In the genomic region with DNA sequence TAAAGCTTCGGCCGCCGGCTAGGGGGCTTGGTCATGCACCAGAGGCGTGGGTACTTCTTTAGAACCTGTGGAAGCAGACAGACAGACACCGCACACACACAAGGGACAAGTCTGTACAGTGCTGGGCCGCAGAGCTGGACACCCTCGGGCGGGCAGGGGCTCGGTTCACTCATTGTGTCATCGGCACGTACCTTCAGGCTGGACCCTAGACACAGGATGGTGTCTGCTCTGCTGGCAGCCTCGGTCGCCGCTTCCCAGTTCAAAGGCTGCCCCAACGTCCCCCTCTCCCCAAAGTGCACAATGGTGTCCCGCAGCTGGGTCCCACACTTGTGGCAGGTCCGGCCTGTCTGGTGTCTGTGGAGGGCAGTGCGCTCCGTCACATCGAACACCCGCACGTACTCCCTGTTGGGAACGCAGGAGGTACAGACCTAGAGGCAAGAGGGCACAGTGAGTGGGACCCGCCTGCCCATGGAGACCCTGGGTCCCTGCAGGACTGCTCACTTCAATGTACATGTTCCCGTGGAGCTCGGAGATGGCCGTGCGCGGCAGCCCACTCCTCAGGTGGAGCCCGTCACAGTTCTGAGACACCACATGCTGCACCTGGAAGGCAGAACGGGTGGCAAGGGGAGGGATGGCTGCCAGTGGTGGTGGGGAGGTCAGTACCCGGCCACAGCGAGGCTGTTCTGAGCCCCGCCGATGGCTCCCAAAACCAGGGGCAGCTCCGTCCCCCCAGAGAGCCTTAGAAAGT, we compare ENCODE assay signal across 2 cellular contexts.
TF ChIP-seq lines count a peak whose summit lies in the region.

No MANE protein-coding gene starts in this region.

TF ChIP-seq in HCT116, 20 proteins besides CTCF, POLR2A, EP300 and RAD21:
- TF ChIP-seq, protein P1, sequence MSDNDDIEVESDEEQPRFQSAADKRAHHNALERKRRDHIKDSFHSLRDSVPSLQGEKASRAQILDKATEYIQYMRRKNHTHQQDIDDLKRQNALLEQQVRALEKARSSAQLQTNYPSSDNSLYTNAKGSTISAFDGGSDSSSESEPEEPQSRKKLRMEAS (IDR thresholded peaks at IDR 0.05): no peak
- TF ChIP-seq, protein P2, sequence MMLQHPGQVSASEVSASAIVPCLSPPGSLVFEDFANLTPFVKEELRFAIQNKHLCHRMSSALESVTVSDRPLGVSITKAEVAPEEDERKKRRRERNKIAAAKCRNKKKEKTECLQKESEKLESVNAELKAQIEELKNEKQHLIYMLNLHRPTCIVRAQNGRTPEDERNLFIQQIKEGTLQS (IDR thresholded peaks at IDR 0.05): no peak
- TF ChIP-seq SP1 (IDR thresholded peaks at IDR 0.05; ENCODE audit: low read depth): no peak
- no peak for TF ChIP-seq EZH2phosphoT487 (IDR thresholded peaks at IDR 0.05; ENCODE audit: borderline replicate concordance)
- TF ChIP-seq, protein P3, sequence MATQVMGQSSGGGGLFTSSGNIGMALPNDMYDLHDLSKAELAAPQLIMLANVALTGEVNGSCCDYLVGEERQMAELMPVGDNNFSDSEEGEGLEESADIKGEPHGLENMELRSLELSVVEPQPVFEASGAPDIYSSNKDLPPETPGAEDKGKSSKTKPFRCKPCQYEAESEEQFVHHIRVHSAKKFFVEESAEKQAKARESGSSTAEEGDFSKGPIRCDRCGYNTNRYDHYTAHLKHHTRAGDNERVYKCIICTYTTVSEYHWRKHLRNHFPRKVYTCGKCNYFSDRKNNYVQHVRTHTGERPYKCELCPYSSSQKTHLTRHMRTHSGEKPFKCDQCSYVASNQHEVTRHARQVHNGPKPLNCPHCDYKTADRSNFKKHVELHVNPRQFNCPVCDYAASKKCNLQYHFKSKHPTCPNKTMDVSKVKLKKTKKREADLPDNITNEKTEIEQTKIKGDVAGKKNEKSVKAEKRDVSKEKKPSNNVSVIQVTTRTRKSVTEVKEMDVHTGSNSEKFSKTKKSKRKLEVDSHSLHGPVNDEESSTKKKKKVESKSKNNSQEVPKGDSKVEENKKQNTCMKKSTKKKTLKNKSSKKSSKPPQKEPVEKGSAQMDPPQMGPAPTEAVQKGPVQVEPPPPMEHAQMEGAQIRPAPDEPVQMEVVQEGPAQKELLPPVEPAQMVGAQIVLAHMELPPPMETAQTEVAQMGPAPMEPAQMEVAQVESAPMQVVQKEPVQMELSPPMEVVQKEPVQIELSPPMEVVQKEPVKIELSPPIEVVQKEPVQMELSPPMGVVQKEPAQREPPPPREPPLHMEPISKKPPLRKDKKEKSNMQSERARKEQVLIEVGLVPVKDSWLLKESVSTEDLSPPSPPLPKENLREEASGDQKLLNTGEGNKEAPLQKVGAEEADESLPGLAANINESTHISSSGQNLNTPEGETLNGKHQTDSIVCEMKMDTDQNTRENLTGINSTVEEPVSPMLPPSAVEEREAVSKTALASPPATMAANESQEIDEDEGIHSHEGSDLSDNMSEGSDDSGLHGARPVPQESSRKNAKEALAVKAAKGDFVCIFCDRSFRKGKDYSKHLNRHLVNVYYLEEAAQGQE (IDR thresholded peaks at IDR 0.05; ENCODE audit: low read depth): no peak
- no peak for TF ChIP-seq EGR1 (IDR thresholded peaks at IDR 0.05; ENCODE audit: low read depth)
- no peak for TF ChIP-seq ZFX (IDR thresholded peaks at IDR 0.05)
- no peak for TF ChIP-seq JUND (IDR thresholded peaks at IDR 0.05)
- no peak for TF ChIP-seq SRF (IDR thresholded peaks at IDR 0.05; ENCODE audit: low read depth)

TF ChIP-seq in GM12878, 131 proteins besides CTCF, POLR2A, EP300 and RAD21:
- TF ChIP-seq, protein P4, sequence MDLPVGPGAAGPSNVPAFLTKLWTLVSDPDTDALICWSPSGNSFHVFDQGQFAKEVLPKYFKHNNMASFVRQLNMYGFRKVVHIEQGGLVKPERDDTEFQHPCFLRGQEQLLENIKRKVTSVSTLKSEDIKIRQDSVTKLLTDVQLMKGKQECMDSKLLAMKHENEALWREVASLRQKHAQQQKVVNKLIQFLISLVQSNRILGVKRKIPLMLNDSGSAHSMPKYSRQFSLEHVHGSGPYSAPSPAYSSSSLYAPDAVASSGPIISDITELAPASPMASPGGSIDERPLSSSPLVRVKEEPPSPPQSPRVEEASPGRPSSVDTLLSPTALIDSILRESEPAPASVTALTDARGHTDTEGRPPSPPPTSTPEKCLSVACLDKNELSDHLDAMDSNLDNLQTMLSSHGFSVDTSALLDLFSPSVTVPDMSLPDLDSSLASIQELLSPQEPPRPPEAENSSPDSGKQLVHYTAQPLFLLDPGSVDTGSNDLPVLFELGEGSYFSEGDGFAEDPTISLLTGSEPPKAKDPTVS (IDR thresholded peaks at IDR 0.05; ENCODE audit: low read depth, low read length): no peak
- TF ChIP-seq HDAC6 (IDR thresholded peaks at IDR 0.05; ENCODE audit: unreplicated experiment): no peak
